In the genomic region with DNA sequence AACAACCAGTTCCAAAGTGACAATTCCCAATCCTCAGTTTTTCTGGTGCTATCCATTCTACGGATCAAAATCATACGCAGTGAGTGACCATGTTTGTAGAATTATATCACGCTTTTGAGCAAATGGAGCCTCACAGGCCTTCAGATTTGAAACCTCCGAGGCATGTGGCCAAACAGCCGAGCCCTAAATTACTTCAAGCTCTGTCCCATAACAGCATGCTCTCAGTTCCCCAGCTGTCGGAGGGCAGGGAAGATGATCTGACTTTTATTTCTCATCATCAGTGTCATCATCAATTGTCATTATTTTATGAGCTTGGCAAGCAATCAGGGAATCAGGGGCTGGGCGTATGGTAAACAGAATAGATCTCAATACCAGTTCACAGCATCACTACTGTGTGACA, we compare ENCODE assay signal across 19 cellular contexts.
"Had no signal": no experiment of that assay in that cellular context is flagged by ENCODE, and none has a peak within 500 bp of the region (broad histone marks: within the 10 kb centered on the region; RNA-seq: fewer than 3 reads in every experiment).

No MANE protein-coding gene starts in this region.

- H3K4me3 ChIP-seq: coronary artery, heart right ventricle, right lobe of liver, upper lobe of left lung had no signal

- H3K9me3 ChIP-seq: heart right ventricle, right lobe of liver, upper lobe of left lung had no signal

- ATAC-seq: heart right ventricle, left cardiac atrium, right lobe of liver, T-helper 17 cell had no signal

- H3K36me3 Mint-ChIP-seq: activated naive CD8-positive, alpha-beta T cell treated with anti-CD3 and anti-CD28 coated beads for 36 hours had no signal

- H3K27me3 ChIP-seq: heart right ventricle, right lobe of liver, upper lobe of left lung had no signal

- H3K27ac ChIP-seq: epithelial cell of prostate, right lobe of liver, upper lobe of left lung had no signal

- H3K27ac Mint-ChIP-seq: activated CD4-positive, alpha-beta memory T cell treated with anti-CD3 and anti-CD28 coated beads for 36 hours; activated naive CD8-positive, alpha-beta T cell treated with anti-CD3 and anti-CD28 coated beads for 36 hours; T-helper 17 cell had no signal

- DNase-seq: activated CD4-positive, alpha-beta memory T cell treated with anti-CD3 and anti-CD28 coated beads for 36 hours; activated CD4-positive, alpha-beta T cell treated with anti-CD3 and anti-CD28 coated beads for 4 hours; activated CD4-positive, CD25-positive, alpha-beta regulatory T cell; activated naive CD4-positive, alpha-beta T cell treated with Interleukin-2 at 50 U/mL for 16 hours; activated naive CD8-positive, alpha-beta T cell treated with anti-CD3 and anti-CD28 coated beads for 36 hours; activated T-cell treated with anti-CD3 and anti-CD28 coated beads, Interleukin-2, amount 50 U/mL, for 48 hours; cerebellar nuclear complex; heart right ventricle; islet precursor cell; left cardiac atrium; occipital lobe; right lobe of liver; stimulated activated CD4-positive, alpha-beta T cell treated with anti-CD3 and anti-CD28 coated beads, Interleukin-2, amount 100 ng/mL, for 48 hours; stimulated activated naive CD4-positive, alpha-beta T cell; SW 1271; T-helper 17 cell; upper lobe of left lung had no signal

- H3K9me3 Mint-ChIP-seq: activated CD4-positive, alpha-beta memory T cell treated with anti-CD3 and anti-CD28 coated beads for 36 hours; activated naive CD8-positive, alpha-beta T cell treated with anti-CD3 and anti-CD28 coated beads for 36 hours had no signal

- H3K4me3 Mint-ChIP-seq: activated CD4-positive, alpha-beta memory T cell treated with anti-CD3 and anti-CD28 coated beads for 36 hours; activated naive CD8-positive, alpha-beta T cell treated with anti-CD3 and anti-CD28 coated beads for 36 hours; T-helper 17 cell had no signal

- H3K36me3 ChIP-seq: heart right ventricle, right lobe of liver, upper lobe of left lung had no signal
